In genomic region chr12:116404913-116405611, GRCh38 we compare ENCODE assay signal across 1 cellular context.
TF ChIP-seq lines count a peak whose summit lies in the region.

No MANE protein-coding gene starts in this region.

TF ChIP-seq in liver, 16 proteins besides CTCF, POLR2A, EP300 and RAD21 (continued from another document):
- TF ChIP-seq, protein P1, sequence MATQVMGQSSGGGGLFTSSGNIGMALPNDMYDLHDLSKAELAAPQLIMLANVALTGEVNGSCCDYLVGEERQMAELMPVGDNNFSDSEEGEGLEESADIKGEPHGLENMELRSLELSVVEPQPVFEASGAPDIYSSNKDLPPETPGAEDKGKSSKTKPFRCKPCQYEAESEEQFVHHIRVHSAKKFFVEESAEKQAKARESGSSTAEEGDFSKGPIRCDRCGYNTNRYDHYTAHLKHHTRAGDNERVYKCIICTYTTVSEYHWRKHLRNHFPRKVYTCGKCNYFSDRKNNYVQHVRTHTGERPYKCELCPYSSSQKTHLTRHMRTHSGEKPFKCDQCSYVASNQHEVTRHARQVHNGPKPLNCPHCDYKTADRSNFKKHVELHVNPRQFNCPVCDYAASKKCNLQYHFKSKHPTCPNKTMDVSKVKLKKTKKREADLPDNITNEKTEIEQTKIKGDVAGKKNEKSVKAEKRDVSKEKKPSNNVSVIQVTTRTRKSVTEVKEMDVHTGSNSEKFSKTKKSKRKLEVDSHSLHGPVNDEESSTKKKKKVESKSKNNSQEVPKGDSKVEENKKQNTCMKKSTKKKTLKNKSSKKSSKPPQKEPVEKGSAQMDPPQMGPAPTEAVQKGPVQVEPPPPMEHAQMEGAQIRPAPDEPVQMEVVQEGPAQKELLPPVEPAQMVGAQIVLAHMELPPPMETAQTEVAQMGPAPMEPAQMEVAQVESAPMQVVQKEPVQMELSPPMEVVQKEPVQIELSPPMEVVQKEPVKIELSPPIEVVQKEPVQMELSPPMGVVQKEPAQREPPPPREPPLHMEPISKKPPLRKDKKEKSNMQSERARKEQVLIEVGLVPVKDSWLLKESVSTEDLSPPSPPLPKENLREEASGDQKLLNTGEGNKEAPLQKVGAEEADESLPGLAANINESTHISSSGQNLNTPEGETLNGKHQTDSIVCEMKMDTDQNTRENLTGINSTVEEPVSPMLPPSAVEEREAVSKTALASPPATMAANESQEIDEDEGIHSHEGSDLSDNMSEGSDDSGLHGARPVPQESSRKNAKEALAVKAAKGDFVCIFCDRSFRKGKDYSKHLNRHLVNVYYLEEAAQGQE (IDR thresholded peaks at IDR 0.05), result no peak
- TF ChIP-seq JUND (IDR thresholded peaks at IDR 0.05), result peak; percentile 37 to 64
TF ChIP-seq in liver: peak in this region for 10.
